28 cellular contexts compared by ENCODE assay signal in the genomic region with DNA sequence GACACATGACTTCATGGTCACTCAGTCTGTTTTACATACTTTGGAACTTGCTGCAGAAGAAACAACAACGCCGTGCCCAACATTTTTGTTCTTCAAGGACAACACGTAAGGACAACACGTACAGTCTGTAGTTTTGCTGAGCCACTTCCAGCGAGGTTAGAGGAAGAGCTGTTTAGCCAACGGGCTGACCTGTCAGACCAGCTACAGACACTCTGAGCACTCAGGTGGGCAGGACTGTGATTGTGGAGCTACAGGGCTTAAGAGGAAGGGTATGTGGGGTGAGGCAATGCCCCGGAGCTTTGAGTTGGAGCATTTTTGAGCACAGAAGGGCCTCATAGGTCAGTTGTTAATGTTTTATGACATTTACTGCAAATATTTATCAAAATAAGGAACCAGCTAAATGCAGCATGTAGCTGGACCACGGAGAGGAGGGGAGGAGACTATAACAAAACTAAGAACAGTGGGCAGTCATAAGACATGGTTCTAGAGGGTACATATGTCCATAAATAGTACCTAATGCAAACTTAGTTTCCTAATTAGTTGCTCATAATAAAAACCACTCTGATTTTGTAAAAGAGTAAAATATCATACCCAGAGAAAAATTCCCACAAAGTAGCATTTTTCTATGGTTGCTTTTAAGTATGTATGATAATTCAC. TPM values are rescaled to one million over a fixed set of nuclear protein-coding genes. Genes with fewer than 3 reads are reported as not detected.
A peak's percentile ranks its signal among the peaks of the same experiment; 100 is the strongest.
DNase-seq lines count a peak whose midpoint lies in the region; ATAC-seq, FAIRE-seq and TF ChIP-seq lines count a peak whose summit lies in the region.
"Had no signal": no experiment of that assay in that cellular context is flagged by ENCODE, and none has a peak within 500 bp of the region (broad histone marks: within the 10 kb centered on the region; RNA-seq: fewer than 3 reads in every experiment).

No MANE protein-coding gene starts in this region.

- no peaks in the 10 kb centered on the region for H4K20me1 ChIP-seq in PC-3 (ENCODE audit: low read length)
- no peaks in the 10 kb centered on the region for H4K20me1 ChIP-seq in smooth muscle cell (ENCODE audit: low read depth)

- H3F3A ChIP-seq in PC-3 (ENCODE audit: low read length, unreplicated experiment) = no peaks in the 10 kb centered on the region
- H3F3A ChIP-seq in smooth muscle cell (ENCODE audit: low read depth) = no peaks in the 10 kb centered on the region

- H3K4me3 ChIP-seq in PC-3 (ENCODE audit: low read length) (no peak overlapping the region), pancreas (no peak overlapping the region), smooth muscle cell (no peak overlapping the region)
- H3K4me3 ChIP-seq: colonic mucosa, SK-N-MC, tibial nerve had no signal

- POLR2A ChIA-PET in PC-3 (lab: Charles Lee; ENCODE audit: unreplicated experiment) = no interaction called here

- H3K27me3 ChIP-seq in PC-3 (ENCODE audit: low read length) = no peaks in the 10 kb centered on the region
- H3K27me3 ChIP-seq in pancreas = no peaks in the 10 kb centered on the region
- H3K27me3 ChIP-seq in smooth muscle cell (ENCODE audit: low read depth) = peaks cover 3% of the 10 kb centered on the region
- H3K27me3 ChIP-seq: colonic mucosa, neutrophil, tibial nerve had no signal

- no peaks in the 10 kb centered on the region for H3K9me2 ChIP-seq in PC-3 (replicated peaks; ENCODE audit: low read length)

- H3K36me3 ChIP-seq in PC-3 (ENCODE audit: low read depth, low read length) (no peaks in the 10 kb centered on the region), pancreas (no peaks in the 10 kb centered on the region), smooth muscle cell (ENCODE audit: low read depth) (no peaks in the 10 kb centered on the region)
- H3K36me3 ChIP-seq: colonic mucosa, neutrophil, tibial nerve had no signal

- CTCF ChIA-PET in PC-3 (lab: Charles Lee) = interaction anchor here (0.7 kb wide), 1 partner anchor 9 kb away, joined by 4 read pairs; no protein-coding TSS in a partner anchor

- ATAC-seq in GM19372 (IDR thresholded peaks at IDR 0.05; ENCODE audit: low read depth, unreplicated experiment) (peak; percentile 47), PC-3 (peak; percentile 24; the same call in 1 of the 2 replicates), pancreas (peak in 3 of 4 donors; percentile 23 to 63 (median 51))
- ATAC-seq: activated CD8-positive, alpha-beta T cell treated with anti-CD3 and anti-CD28 coated beads, Interleukin-2, amount 10 ng/mL, durations not matched to agents 7 days and 5 days; stimulated activated naive CD8-positive, alpha-beta T cell treated with anti-CD3 and anti-CD28 coated beads, Interleukin-15, Interleukin-2, amounts not matched to agents 100 U/mL and 50 U/mL, for 24 hours had no signal

- BruUV-seq in PC-3 (replicated peaks; lab: Mats Ljungman, UMichigan) = no TSS peak

- intact Hi-C loops in PC-3 (cut with micrococcal nuclease) = no loop called here
- intact Hi-C loops in pancreas (cut with DNase I) = no loop called here

- H3K9ac ChIP-seq in PC-3 (ENCODE audit: low read length) (no peak overlapping the region), smooth muscle cell (ENCODE audit: low read depth) (no peak overlapping the region)

- no peak overlapping the region for H3K27ac ChIP-seq in PC-3 (ENCODE audit: low read length)
- H3K27ac ChIP-seq in pancreas = no peak overlapping the region
- no peak overlapping the region for H3K27ac ChIP-seq in smooth muscle cell (ENCODE audit: low read depth)
- H3K27ac ChIP-seq: colonic mucosa, neutrophil, SK-N-MC, tibial nerve had no signal

- no peaks in the 10 kb centered on the region for H3K4me1 ChIP-seq in PC-3 (ENCODE audit: insufficient read depth, low read length)
- no peaks in the 10 kb centered on the region for H3K4me1 ChIP-seq in pancreas
- H3K4me1 ChIP-seq in smooth muscle cell (ENCODE audit: low read depth) = no peaks in the 10 kb centered on the region
- H3K4me1 ChIP-seq: tibial nerve had no signal

- peak; percentile 6 for DNase-seq in CD1c-positive myeloid dendritic cell (ENCODE audit: extremely low spot score)
- no peak for DNase-seq in PC-3
- DNase-seq in pancreas = no peak
- DNase-seq in GDM1 (lab: John Stamatoyannopoulos, UW) = no peak
- no peak for DNase-seq in smooth muscle cell (lab: John Stamatoyannopoulos, UW; ENCODE audit: unreplicated experiment)
- DNase-seq in T1000 (lab: John Stamatoyannopoulos, UW) = no peak
- DNase-seq in NAMALWA (ENCODE audit: low spot score) = no peak
- DNase-seq: 8988T; activated CD4-positive, CD25-positive, alpha-beta regulatory T cell treated with anti-CD3 and anti-CD28 coated beads, Interleukin-2, amount 50 U/mL, for 72 hours; activated CD8-positive, alpha-beta T cell treated with anti-CD3 and anti-CD28 coated beads, Interleukin-2, amount 10 ng/mL, durations not matched to agents 7 days and 5 days; activated gamma-delta T cell; CD8-positive, alpha-beta memory T cell; colonic mucosa; DMS53; GF-D8; mammary epithelial cell; NCI-H1105 treated with DMSO at 0.1 percent for 48 hours; NCI-H524; RPMI8226; small intestine; stimulated activated CD4-positive, alpha-beta T cell treated with anti-CD3 and anti-CD28 coated beads, Interleukin-2, amount 100 ng/mL, for 48 hours; stimulated activated naive CD8-positive, alpha-beta T cell treated with anti-CD3 and anti-CD28 coated beads, Interleukin-15, Interleukin-2, amounts not matched to agents 100 U/mL and 50 U/mL, for 24 hours had no signal

- FAIRE-seq in pancreas (lab: Jason Lieb, UNC) = no peak
- FAIRE-seq: bronchial epithelial cell, endometrium, small intestine had no signal

- H3K4me2 ChIP-seq in PC-3 (ENCODE audit: low read length) (no peak overlapping the region), smooth muscle cell (no peak overlapping the region)

- WGBS in pancreas, 2 donors = 22 to 27% methylated on average over 8 of the region's 8 CpGs
- WGBS in smooth muscle cell (ENCODE audit: low lambda C conversion rate) = 82% methylated on average over 8 of the region's 8 CpGs

- no peak overlapping the region for H2AFZ ChIP-seq in PC-3 (ENCODE audit: low read length)
- H2AFZ ChIP-seq in smooth muscle cell (ENCODE audit: low read depth) = no peak overlapping the region

- H3K9me3 ChIP-seq in PC-3 (ENCODE audit: low read length) = no peaks in the 10 kb centered on the region
- H3K9me3 ChIP-seq in pancreas = no peaks in the 10 kb centered on the region
- no peaks in the 10 kb centered on the region for H3K9me3 ChIP-seq in smooth muscle cell (replicated peaks; ENCODE audit: low read depth)
- H3K9me3 ChIP-seq: colonic mucosa, neutrophil, tibial nerve had no signal

- TF ChIP-seq CTCF in PC-3 (conservative IDR thresholded peaks at IDR 0.05; ENCODE audit: low read depth, low read length) (no peak), pancreas (IDR thresholded peaks at IDR 0.05) (no peak), smooth muscle cell (IDR thresholded peaks at IDR 0.05; ENCODE audit: borderline replicate concordance, insufficient read depth, poor library complexity, severe bottlenecking) (no peak)

- H3K79me2 ChIP-seq in PC-3 (ENCODE audit: low read length) (no peaks in the 10 kb centered on the region), smooth muscle cell (ENCODE audit: low read depth) (no peaks in the 10 kb centered on the region)

RNA-seq across cellular contexts. Expression of a gene that starts 26.3 kb away (rescaled TPM):
- total RNA-seq in PC-3 (2014; rRNA removed) (85.5 and 122 TPM in 2 replicates), pancreas (10 to 100 TPM; 10.1 to 25.6 (median 11.5) TPM), smooth muscle cell (53.2 and 55.5 TPM in 2 replicates)
- polyA plus RNA-seq in pancreas (10 to 100 TPM in 1 of 2 donors, 1 to 10 TPM in 1; 6.2 to 10.6 TPM), smooth muscle cell (29.9 and 38.0 TPM in 2 replicates)

RNA-seq across cellular contexts. Expression of a gene that starts 50.1 kb away (rescaled TPM):
- total RNA-seq in PC-3 (2014; rRNA removed) = 31.0 and 31.4 TPM in 2 replicates
- total RNA-seq in pancreas = 1 to 10 TPM in 1 of 6 donors, under 1 TPM in 5; 0.24 to 2.0 (median 0.49) TPM
- polyA plus RNA-seq in pancreas = 1 to 10 TPM; 1.7 to 2.0 TPM
- 0.13 and 0.36 TPM in 2 replicates for total RNA-seq in smooth muscle cell
- polyA plus RNA-seq in smooth muscle cell = 0.72 TPM in 1 of 2 replicates, not detected in the other
- total RNA-seq: activated CD8-positive, alpha-beta T cell treated with anti-CD3 and anti-CD28 coated beads, Interleukin-2, amount 10 ng/mL, durations not matched to agents 7 days and 5 days; CD8-positive, alpha-beta memory T cell had no signal
- polyA plus RNA-seq: CD8-positive, alpha-beta memory T cell had no signal

Comparison
In these comparisons a context has a peak if more than half of its experiments do, and no peak if none do; other contexts are left out.
1. RNA of a gene that starts 50.1 kb away (total RNA-seq): 31.0 to 31.4 TPM in PC-3; 0.24 to 2.0 TPM in pancreas and 0.13 to 0.36 TPM in smooth muscle cell; every median in the first group is over 10 times any median in the second.
2. Peak in every context shown above with its lines, with median percentiles within 50 percentile points of each other: ATAC-seq.